ENCODE assay signal across 19 cellular contexts in the genomic region with DNA sequence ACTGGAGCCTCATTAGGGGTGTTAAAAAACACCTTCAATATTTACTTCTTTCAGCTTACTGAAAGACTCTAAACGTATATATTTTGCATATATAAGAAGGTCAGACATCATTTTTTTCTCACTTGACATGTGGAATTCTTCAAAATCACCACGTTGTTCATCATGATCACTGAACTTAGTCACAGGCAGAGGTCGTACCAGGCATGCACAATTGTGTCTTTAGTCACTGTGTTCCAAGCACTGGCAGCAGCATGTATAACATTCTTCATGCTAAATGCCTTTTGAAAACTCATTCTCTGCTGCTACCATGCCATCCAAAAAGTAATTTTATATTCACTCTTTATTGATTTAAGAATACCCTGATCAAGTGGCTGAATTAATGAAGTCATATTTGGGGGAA.
A peak's percentile ranks its signal among the peaks of the same experiment; 100 is the strongest.
DNase-seq lines count a peak whose midpoint lies in the region; ATAC-seq, FAIRE-seq and TF ChIP-seq lines count a peak whose summit lies in the region.
"Had no signal": no experiment of that assay in that cellular context is flagged by ENCODE, and none has a peak within 500 bp of the region (broad histone marks: within the 10 kb centered on the region; RNA-seq: fewer than 3 reads in every experiment).

No MANE protein-coding gene starts in this region.

- H3K36me3 ChIP-seq in mammary epithelial cell (ENCODE audit: insufficient read depth, low read length) = no peaks in the 10 kb centered on the region
- H3K36me3 ChIP-seq in body of pancreas (replicated peaks in 1 of 2; ENCODE audit: insufficient read depth in 1 of 2, low read depth in 2 of 2) = no peaks in the 10 kb centered on the region
- H3K36me3 ChIP-seq: BE2C, HAP-1, neutrophil had no signal

- intact Hi-C loops in Calu3 (cut with micrococcal nuclease; ENCODE audit: unreplicated experiment) = loop anchor here (1.0 kb wide), 1 partner anchor 170 kb away; no protein-coding TSS in a partner anchor
- intact Hi-C loops in mammary epithelial cell (cut with micrococcal nuclease) = loop anchor here (1.0 kb wide), 1 partner anchor 170 kb away; no protein-coding TSS in a partner anchor
- intact Hi-C loops in body of pancreas (cut with DNase I) = no loop called here

- no peaks in the 10 kb centered on the region for H3K27me3 Mint-ChIP-seq in Calu3 (ENCODE audit: unreplicated experiment)

- H3K4me1 ChIP-seq in mammary epithelial cell (ENCODE audit: insufficient read depth, low read length) (no peaks in the 10 kb centered on the region), body of pancreas (no peaks in the 10 kb centered on the region)
- H3K4me1 ChIP-seq: BE2C, HAP-1 had no signal

- H3K9me3 Mint-ChIP-seq in Calu3 (ENCODE audit: low read depth, unreplicated experiment) = no peaks in the 10 kb centered on the region

- BruUV-seq in Calu3 (replicated peaks; lab: Mats Ljungman, UMichigan) (no TSS peak), mammary epithelial cell (replicated peaks; lab: Mats Ljungman, UMichigan) (no TSS peak)

- no peaks in the 10 kb centered on the region for H3K4me1 Mint-ChIP-seq in Calu3 (ENCODE audit: low read depth, unreplicated experiment)

- H3K27ac ChIP-seq in mammary epithelial cell (ENCODE audit: insufficient read depth, low read depth, low read length) = no peak overlapping the region
- no peak overlapping the region for H3K27ac ChIP-seq in body of pancreas
- H3K27ac ChIP-seq: neutrophil had no signal

- H4K20me1 ChIP-seq in mammary epithelial cell (ENCODE audit: insufficient read depth, low read length) = no peaks in the 10 kb centered on the region

- TF ChIP-seq CTCF in Calu3 (IDR thresholded peaks at IDR 0.05; ENCODE audit: unreplicated experiment) (no peak), mammary epithelial cell (conservative IDR thresholded peaks at IDR 0.05 in 1 of 2, IDR thresholded peaks at IDR 0.05 in 1 of 2; ENCODE audit: extremely low read depth in 1 of 2, insufficient read depth in 1 of 2, low read depth in 1 of 2, low read length in 2 of 2) (peak in 1 of 2 donors; percentile 51), body of pancreas (IDR thresholded peaks at IDR 0.05) (no peak)

- dilution Hi-C loops in mammary epithelial cell (cut with HindIII; ENCODE audit: low sequenced_read_pairs) = no loop called here

- H3K9me3 ChIP-seq in mammary epithelial cell (replicated peaks; ENCODE audit: insufficient read depth, low read length) (no peaks in the 10 kb centered on the region), body of pancreas (no peaks in the 10 kb centered on the region)
- H3K9me3 ChIP-seq: BE2C, HAP-1, neutrophil had no signal

- peak; percentile 4 for DNase-seq in Calu3
- DNase-seq in HTR-8/SVneo (ENCODE audit: insufficient read length, low spot score) = no peak
- DNase-seq in mammary epithelial cell = peak; percentile 12
- peak; percentile 32 for DNase-seq in kidney glomerular epithelial cell (lab: John Stamatoyannopoulos, UW)
- DNase-seq in NCI-H146 (lab: John Stamatoyannopoulos, UW) = no peak
- DNase-seq in body of pancreas = no peak
- no peak for DNase-seq in activated naive CD4-positive, alpha-beta T cell treated with anti-CD3 and anti-CD28 coated beads, Interleukin-2, amount 50 U/mL, for 16 hours
- DNase-seq: activated effector memory CD4-positive, alpha-beta T cell treated with Interleukin-2 at 50 U/mL for 16 hours; BE2C; DMS153; effector memory CD4-positive, alpha-beta T cell; NCI-H1694 treated with DMSO at 0.1 percent for 48 hours; NCI-H510A; stimulated activated naive CD4-positive, alpha-beta T cell had no signal

- no peaks in the 10 kb centered on the region for H3K36me3 Mint-ChIP-seq in Calu3 (ENCODE audit: insufficient read depth, unreplicated experiment)
- H3K36me3 Mint-ChIP-seq: WTC11 had no signal

- H3K27me3 ChIP-seq in mammary epithelial cell (ENCODE audit: insufficient read depth, low read length) (no peaks in the 10 kb centered on the region), body of pancreas (no peaks in the 10 kb centered on the region)
- H3K27me3 ChIP-seq: BE2C, neutrophil had no signal

- no peak overlapping the region for H3K4me3 ChIP-seq in mammary epithelial cell (replicated peaks in 1 of 3; ENCODE audit: insufficient read depth in 1 of 3, low read depth in 2 of 3, low read length in 3 of 3)
- no peak overlapping the region for H3K4me3 ChIP-seq in body of pancreas
- H3K4me3 ChIP-seq: HAP-1, smooth muscle cell had no signal

- CTCF ChIA-PET in Calu3 (lab: Charles Lee) = interaction anchor here (0.6 kb wide), 1 partner anchor 170 kb away, joined by 3 read pairs; no protein-coding TSS in a partner anchor
- CTCF ChIA-PET in mammary epithelial cell (lab: Charles Lee; ENCODE audit: low non-redundant PET) = no interaction called here

- TF ChIP-seq POLR2A in body of pancreas (IDR thresholded peaks at IDR 0.05) = no peak

- H3K9ac ChIP-seq in mammary epithelial cell (ENCODE audit: insufficient read depth, low read length) = no peak overlapping the region

- H3K27ac Mint-ChIP-seq in Calu3 (ENCODE audit: unreplicated experiment) = no peak overlapping the region
- H3K27ac Mint-ChIP-seq: WTC11 had no signal

- no peak overlapping the region for H3K4me2 ChIP-seq in mammary epithelial cell (ENCODE audit: insufficient read depth, low read depth, low read length)
- H3K4me2 ChIP-seq: smooth muscle cell had no signal

- FAIRE-seq in HTR-8/SVneo (lab: Jason Lieb, UNC) = peak; percentile 68

- no peak overlapping the region for H2AFZ ChIP-seq in mammary epithelial cell (ENCODE audit: low read depth, low read length)

- H3K4me3 Mint-ChIP-seq in Calu3 (ENCODE audit: low read depth, unreplicated experiment) = no peak overlapping the region
- H3K4me3 Mint-ChIP-seq: WTC11 had no signal

- 39% methylated on average over 3 of the region's 3 CpGs for WGBS in mammary epithelial cell (ENCODE audit: low coverage, missing lambda C conversion rate)
- WGBS in body of pancreas, 2 donors = 28 to 38% methylated on average over 3 of the region's 3 CpGs

- no peaks in the 10 kb centered on the region for H3K79me2 ChIP-seq in mammary epithelial cell (ENCODE audit: insufficient read depth, low read length)

- in situ Hi-C loops in mammary epithelial cell (cut with MboI; ENCODE audit: low sequenced_read_pairs in 2 of 2) = no loop called here

- ATAC-seq in HG02970 (IDR thresholded peaks at IDR 0.05; ENCODE audit: low FRiP score, unreplicated experiment) = no peak
- ATAC-seq in body of pancreas = no peak
- ATAC-seq: WTC11 had no signal

Comparison
In these comparisons a context has a peak if more than half of its experiments do, and no peak if none do; other contexts are left out.
1. DNase-seq: peak in Calu3 (single experiment), mammary epithelial cell (single experiment) and kidney glomerular epithelial cell (single experiment); none in HTR-8/SVneo (single experiment), NCI-H146 (single experiment), body of pancreas (0 of 4) and activated naive CD4-positive, alpha-beta T cell treated with anti-CD3 and anti-CD28 coated beads, Interleukin-2, amount 50 U/mL, for 16 hours (single experiment).